8 cellular contexts compared by ENCODE assay signal in genomic region chr4:26862381-26862915, GRCh38. TPM values are rescaled to one million over a fixed set of nuclear protein-coding genes. Genes with fewer than 3 reads are reported as not detected.
DNase-seq lines count a peak whose midpoint lies in the region; ATAC-seq, FAIRE-seq and TF ChIP-seq lines count a peak whose summit lies in the region.

No MANE protein-coding gene starts in this region.

- TF ChIP-seq CTCF in keratinocyte (optimal IDR thresholded peaks at IDR 0.05 in 1 of 3, IDR thresholded peaks at IDR 0.05 in 1 of 3, conservative IDR thresholded peaks at IDR 0.05 in 1 of 3; ENCODE audit: extremely low read depth in 1 of 3, insufficient read depth in 2 of 3, low read length in 3 of 3) (no peak), uterus (IDR thresholded peaks at IDR 0.05) (no peak)

- H3K36me3 Mint-ChIP-seq in activated CD4-positive, alpha-beta T cell treated with anti-CD3 and anti-CD28 coated beads, Interleukin-2, amount 10 ng/mL, durations not matched to agents 24 days and 14 days (ENCODE audit: low read depth): peaks cover 10% of the 10 kb centered on the region
- H3K36me3 Mint-ChIP-seq in activated CD4-positive, alpha-beta memory T cell treated with anti-CD3 and anti-CD28 coated beads, Interleukin-2, amount 10 ng/mL, durations not matched to agents 7 days and 5 days (ENCODE audit: low read depth): peaks cover 11% of the 10 kb centered on the region

- H3K4me1 Mint-ChIP-seq in activated CD4-positive, alpha-beta T cell treated with anti-CD3 and anti-CD28 coated beads, Interleukin-2, amount 10 ng/mL, durations not matched to agents 24 days and 14 days: peaks cover 53% of the 10 kb centered on the region
- peaks cover 59% of the 10 kb centered on the region for H3K4me1 Mint-ChIP-seq in activated CD4-positive, alpha-beta memory T cell treated with anti-CD3 and anti-CD28 coated beads, Interleukin-2, amount 10 ng/mL, durations not matched to agents 7 days and 5 days

- H3K27me3 ChIP-seq in keratinocyte (ENCODE audit: control insufficient read depth, extremely low read depth, insufficient read depth, low read length) (no peaks in the 10 kb centered on the region), uterus (no peaks in the 10 kb centered on the region)

- no peaks in the 10 kb centered on the region for H3K9me3 Mint-ChIP-seq in activated CD4-positive, alpha-beta T cell treated with anti-CD3 and anti-CD28 coated beads, Interleukin-2, amount 10 ng/mL, durations not matched to agents 24 days and 14 days
- H3K9me3 Mint-ChIP-seq in activated CD4-positive, alpha-beta memory T cell treated with anti-CD3 and anti-CD28 coated beads, Interleukin-2, amount 10 ng/mL, durations not matched to agents 7 days and 5 days: no peaks in the 10 kb centered on the region

- intact Hi-C loops in activated CD4-positive, alpha-beta T cell treated with anti-CD3 and anti-CD28 coated beads, Interleukin-2, amount 10 ng/mL, durations not matched to agents 24 days and 14 days (cut with micrococcal nuclease): loop anchor here (5.0 kb wide), 2 partner anchors 95 to 1000 kb away; partner anchors contain the start of gene SEL1L3
- intact Hi-C loops in uterus (cut with DNase I; ENCODE audit: low total_unique reads): no loop called here
- intact Hi-C loops in left colon (cut with DNase I, micrococcal nuclease): no loop called here

- H3K27ac ChIP-seq in keratinocyte (ENCODE audit: control insufficient read depth, insufficient read depth, low read length) (no peak overlapping the region), uterus (peak overlapping the region in 1 of 2 donors; percentile 96)

- no peak for ATAC-seq in left colon

- H2AFZ ChIP-seq in keratinocyte (ENCODE audit: control insufficient read depth, low read length): no peak overlapping the region

- H3K27ac Mint-ChIP-seq in activated CD4-positive, alpha-beta T cell treated with anti-CD3 and anti-CD28 coated beads, Interleukin-2, amount 10 ng/mL, durations not matched to agents 24 days and 14 days: peak overlapping the region; percentile 35
- H3K27ac Mint-ChIP-seq in activated CD4-positive, alpha-beta memory T cell treated with anti-CD3 and anti-CD28 coated beads, Interleukin-2, amount 10 ng/mL, durations not matched to agents 7 days and 5 days: peak overlapping the region; percentile 96

- POLR2A ChIA-PET in activated CD4-positive, alpha-beta memory T cell treated with anti-CD3 and anti-CD28 coated beads, Interleukin-2, amount 10 ng/mL, durations not matched to agents 7 days and 5 days (lab: Charles Lee): interaction anchor here (0.8 to 7.1 kb wide), 12 partner anchors 12 to 1000 kb away, joined by 3 to 259 read pairs (median 8); no protein-coding TSS in a partner anchor

- FAIRE-seq in keratinocyte (lab: Jason Lieb, UNC): no peak

- H3K36me3 ChIP-seq in keratinocyte (ENCODE audit: control insufficient read depth in 2 of 2, extremely low read depth in 1 of 2, insufficient read depth in 2 of 2, low read length in 2 of 2): no peaks in the 10 kb centered on the region
- no peaks in the 10 kb centered on the region for H3K36me3 ChIP-seq in uterus

- H3K9me3 ChIP-seq in keratinocyte (ENCODE audit: control insufficient read depth, low read depth, low read length) (no peaks in the 10 kb centered on the region), uterus (no peaks in the 10 kb centered on the region)

- no peaks in the 10 kb centered on the region for H3K27me3 Mint-ChIP-seq in activated CD4-positive, alpha-beta T cell treated with anti-CD3 and anti-CD28 coated beads, Interleukin-2, amount 10 ng/mL, durations not matched to agents 24 days and 14 days
- H3K27me3 Mint-ChIP-seq in activated CD4-positive, alpha-beta memory T cell treated with anti-CD3 and anti-CD28 coated beads, Interleukin-2, amount 10 ng/mL, durations not matched to agents 7 days and 5 days: no peaks in the 10 kb centered on the region

- no peak for DNase-seq in activated CD4-positive, alpha-beta T cell treated with anti-CD3 and anti-CD28 coated beads, Interleukin-2, amount 10 ng/mL, durations not matched to agents 24 days and 14 days
- DNase-seq in activated CD4-positive, alpha-beta T cell treated with anti-CD3 and anti-CD28 coated beads, Interleukin-2, amount 50 U/mL, for 1 hour: no peak
- no peak for DNase-seq in activated CD4-positive, alpha-beta memory T cell treated with anti-CD3 and anti-CD28 coated beads, Interleukin-2, amount 10 ng/mL, durations not matched to agents 7 days and 5 days
- DNase-seq in keratinocyte (ENCODE audit: low read depth, low spot score) (no peak), superior temporal gyrus (ENCODE audit: extremely low spot score) (peak; percentile 50), uterus (no peak), Kasumi-1 (lab: John Stamatoyannopoulos, UW) (no peak), left colon (no peak)

- H3K4me2 ChIP-seq in keratinocyte (ENCODE audit: control insufficient read depth, extremely low read depth, insufficient read depth, low read depth, low read length): peak overlapping the region; percentile 88

- no peaks in the 10 kb centered on the region for H4K20me1 ChIP-seq in keratinocyte (ENCODE audit: control insufficient read depth, extremely low read depth, insufficient read depth, low read length)

- H3K4me3 Mint-ChIP-seq in activated CD4-positive, alpha-beta T cell treated with anti-CD3 and anti-CD28 coated beads, Interleukin-2, amount 10 ng/mL, durations not matched to agents 24 days and 14 days: peak overlapping the region; percentile 89
- H3K4me3 Mint-ChIP-seq in activated CD4-positive, alpha-beta memory T cell treated with anti-CD3 and anti-CD28 coated beads, Interleukin-2, amount 10 ng/mL, durations not matched to agents 7 days and 5 days: peak overlapping the region; percentile 87

- TF ChIP-seq POLR2A in uterus (IDR thresholded peaks at IDR 0.05): no peak

- peaks cover 44% of the 10 kb centered on the region for H3K79me2 ChIP-seq in keratinocyte (ENCODE audit: control insufficient read depth, insufficient read depth, low read length)

- H3K4me3 ChIP-seq in keratinocyte (ENCODE audit: control insufficient read depth in 2 of 3, extremely low read depth in 1 of 3, insufficient read depth in 2 of 3, low read depth in 1 of 3, low read length in 3 of 3) (peak overlapping the region; percentile 79 to 98 (median 97)), uterus (peak overlapping the region in 1 of 2 donors; percentile 78)

- H3K9ac ChIP-seq in keratinocyte (ENCODE audit: control insufficient read depth, extremely low read depth, insufficient read depth, low read length): peak overlapping the region; percentile 88

- dilution Hi-C loops in keratinocyte (cut with MboI; ENCODE audit: extremely low pct_ligation_motif_present, low sequenced_read_pairs): no loop called here

- CTCF ChIA-PET in activated CD4-positive, alpha-beta memory T cell treated with anti-CD3 and anti-CD28 coated beads, Interleukin-2, amount 10 ng/mL, durations not matched to agents 7 days and 5 days (lab: Charles Lee): interaction anchor here (2.2 to 6.5 kb wide), 3 partner anchors 19 to 278 kb away, joined by 10 to 57 read pairs (median 11); partner anchors contain the start of gene TBC1D19

- H3K9me1 ChIP-seq in keratinocyte (ENCODE audit: control insufficient read depth, extremely low read depth, insufficient read depth, low read length): no peaks in the 10 kb centered on the region

- H3K4me1 ChIP-seq in keratinocyte (ENCODE audit: control insufficient read depth, extremely low read depth, insufficient read depth, low read length): peaks cover 18% of the 10 kb centered on the region
- peaks cover 0 to 17% of the 10 kb centered on the region in 2 donors for H3K4me1 ChIP-seq in uterus

RNA-seq across cellular contexts. Expression of gene STIM2, which starts 1.8 kb away (rescaled TPM):
- 43.2 and 46.0 TPM in 2 replicates for total RNA-seq in activated CD4-positive, alpha-beta T cell treated with anti-CD3 and anti-CD28 coated beads, Interleukin-2, amount 10 ng/mL, durations not matched to agents 24 days and 14 days
- 10 to 100 TPM; 53.3 to 58.7 TPM for total RNA-seq in activated CD4-positive, alpha-beta memory T cell treated with anti-CD3 and anti-CD28 coated beads, Interleukin-2, amount 10 ng/mL, durations not matched to agents 7 days and 5 days
- polyA plus RNA-seq in keratinocyte: 17.3 to 23.1 TPM (median 20.7 TPM) in 3 replicates
- polyA plus RNA-seq in keratinocyte (2011; ENCODE audit: low read depth): 17.9 TPM
- 5.5 and 6.1 TPM in 2 replicates for polyA plus RNA-seq in keratinocyte (2011; cell fraction: cytosol; rRNA removed)
- 51.1 and 51.2 TPM in 2 replicates for polyA plus RNA-seq in keratinocyte (2011; cell fraction: nucleus; rRNA removed)
- polyA plus RNA-seq in keratinocyte (2012; ENCODE audit: low replicate concordance): 10.5 and 13.2 TPM in 2 replicates
- 8.0 to 29.5 TPM (median 27.4 TPM) in 3 replicates for polyA minus RNA-seq in keratinocyte
- polyA minus RNA-seq in keratinocyte (2011; cell fraction: cytosol; rRNA and poly(A)+ RNA removed): 7.5 TPM
- 23.7 and 35.9 TPM in 2 replicates for polyA minus RNA-seq in keratinocyte (2011; cell fraction: nucleus; rRNA and poly(A)+ RNA removed)
- 10 to 100 TPM; 27.9 to 38.2 (median 29.4) TPM for total RNA-seq in uterus
- 10 to 100 TPM; 27.2 to 28.4 TPM for total RNA-seq in left colon
